28 cellular contexts compared by ENCODE assay signal in the genomic region with DNA sequence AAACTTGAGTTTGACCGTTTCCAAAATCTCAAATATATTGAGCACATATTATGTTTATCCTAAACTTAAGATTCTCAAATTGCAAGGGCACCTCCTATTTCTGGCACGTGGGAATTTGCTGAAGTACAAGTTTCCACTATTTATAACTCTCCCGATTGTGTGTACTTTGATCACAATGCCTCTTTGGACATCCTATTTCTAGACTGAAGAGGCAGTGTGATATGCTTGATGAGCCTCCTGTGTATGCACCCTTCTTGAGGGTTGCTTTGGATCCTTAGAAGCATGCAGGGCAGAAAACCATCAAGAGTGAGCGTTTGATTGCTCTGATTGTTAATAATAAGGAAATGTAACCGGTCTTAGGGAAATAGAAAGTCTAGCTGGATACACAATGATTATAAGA.
"Had no signal": no experiment of that assay in that cellular context is flagged by ENCODE, and none has a peak within 500 bp of the region (broad histone marks: within the 10 kb centered on the region; RNA-seq: fewer than 3 reads in every experiment).

No MANE protein-coding gene starts in this region.

- H3K4me1 ChIP-seq: gastroesophageal sphincter, left lung, lower lobe of right lung, psoas muscle, right lobe of liver, suprapubic skin, thyroid gland, vagina had no signal

- H3K9me3 ChIP-seq: left lung, lower lobe of right lung, psoas muscle, right lobe of liver, suprapubic skin, thyroid gland, vagina had no signal

- H3K27me3 ChIP-seq: gastroesophageal sphincter, right lobe of liver, thyroid gland, vagina had no signal

- H3K4me3 Mint-ChIP-seq: endodermal cell; immature natural killer cell; naive thymus-derived CD8-positive, alpha-beta T cell; nephron progenitor cell; stimulated activated naive B cell treated with anti-CD40 and anti-IgM and Interleukin-4, amounts not matched to agents 10 μg/mL and 1 μg/mL and 100 μg/mL, for 72 hours; stimulated activated naive CD8-positive, alpha-beta T cell treated with anti-CD3 and anti-CD28 coated beads, Interleukin-15, Interleukin-2, amounts not matched to agents 100 ng/mL and 50 ng/mL, for 24 hours had no signal

- H3K9me3 Mint-ChIP-seq: endodermal cell; stimulated activated naive CD8-positive, alpha-beta T cell treated with anti-CD3 and anti-CD28 coated beads, Interleukin-15, Interleukin-2, amounts not matched to agents 100 ng/mL and 50 ng/mL, for 24 hours had no signal

- H3K36me3 Mint-ChIP-seq: immature natural killer cell; stimulated activated naive B cell treated with anti-CD40 and anti-IgM and Interleukin-4, amounts not matched to agents 10 μg/mL and 1 μg/mL and 100 μg/mL, for 72 hours had no signal

- DNase-seq: cerebellar nuclear complex; cortex of kidney; effector CD8-positive, alpha-beta T cell; endodermal cell; foreskin fibroblast; hypothalamus; immature natural killer cell; left cardiac atrium; left lung; lower lobe of right lung; naive thymus-derived CD8-positive, alpha-beta T cell; nephron progenitor cell; nucleus accumbens; posterior cingulate gyrus; psoas muscle; right lobe of liver; small intestine; stimulated activated CD4-positive, alpha-beta T cell treated with anti-CD3 and anti-CD28 coated beads, Interleukin-15, amount 100 ng/mL, for 24 hours; stimulated activated CD4-positive, alpha-beta T cell treated with anti-CD3 and anti-CD28 coated beads, Interleukin-2, amount 100 ng/mL, for 48 hours; stimulated activated naive B cell treated with anti-CD40 and anti-IgM and Interleukin-4, amounts not matched to agents 10 μg/mL and 1 μg/mL and 100 μg/mL, for 72 hours; thyroid gland; trophoblast cell had no signal

- H3K27ac Mint-ChIP-seq: endodermal cell; immature natural killer cell; naive thymus-derived CD8-positive, alpha-beta T cell; nephron progenitor cell; stimulated activated naive B cell treated with anti-CD40 and anti-IgM and Interleukin-4, amounts not matched to agents 10 μg/mL and 1 μg/mL and 100 μg/mL, for 72 hours; stimulated activated naive CD8-positive, alpha-beta T cell treated with anti-CD3 and anti-CD28 coated beads, Interleukin-15, Interleukin-2, amounts not matched to agents 100 ng/mL and 50 ng/mL, for 24 hours had no signal

- H3K27ac ChIP-seq: epithelial cell of prostate, gastroesophageal sphincter, left lung, lower lobe of right lung, psoas muscle, right lobe of liver, suprapubic skin, thyroid gland, vagina had no signal

- H3K36me3 ChIP-seq: gastroesophageal sphincter, left lung, lower lobe of right lung, right lobe of liver, suprapubic skin, thyroid gland, vagina had no signal

- H3K4me1 Mint-ChIP-seq: immature natural killer cell; naive thymus-derived CD8-positive, alpha-beta T cell; nephron progenitor cell; stimulated activated naive B cell treated with anti-CD40 and anti-IgM and Interleukin-4, amounts not matched to agents 10 μg/mL and 1 μg/mL and 100 μg/mL, for 72 hours had no signal

- ATAC-seq: esophagus mucosa; gastroesophageal sphincter; left lung; lower lobe of right lung; naive thymus-derived CD8-positive, alpha-beta T cell; psoas muscle; right lobe of liver; stimulated activated naive B cell treated with anti-CD40 and anti-IgM and Interleukin-4, amounts not matched to agents 10 μg/mL and 1 μg/mL and 100 μg/mL, for 72 hours had no signal

- H3K4me3 ChIP-seq: gastroesophageal sphincter, left lung, lower lobe of right lung, psoas muscle, right lobe of liver, suprapubic skin, thyroid gland, vagina had no signal
